In the genomic region with DNA sequence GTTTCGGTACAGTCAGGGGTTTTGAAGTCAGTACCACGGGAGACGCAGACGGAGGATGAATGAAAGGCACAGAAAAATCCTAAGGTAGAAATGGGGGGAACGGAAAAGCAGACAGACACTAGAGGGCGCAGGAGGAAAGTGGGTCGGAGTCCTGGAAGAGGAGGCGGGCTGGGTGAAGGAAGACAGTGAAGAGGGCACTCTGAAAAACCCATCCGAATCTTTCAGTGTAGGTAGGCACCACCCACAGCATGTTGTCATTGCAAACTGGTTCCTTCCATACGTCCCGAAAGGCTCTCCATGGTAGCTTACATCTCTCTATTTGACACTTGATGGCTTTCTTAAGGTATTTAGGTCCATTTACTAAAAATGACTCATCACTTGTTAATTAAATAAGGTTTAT, we compare ENCODE assay signal across 8 cellular contexts.
DNase-seq lines count a peak whose midpoint lies in the region; ATAC-seq and TF ChIP-seq lines count a peak whose summit lies in the region.

No MANE protein-coding gene starts in this region.

- peak; percentile 44 to 80 (median 62) for DNase-seq in NCI-H1417 (lab: John Stamatoyannopoulos, UW)
- DNase-seq in NCI-H1417 treated with DMSO at 0.1 percent for 48 hours (lab: John Stamatoyannopoulos, UW) = no peak
- DNase-seq in NCI-H1930 (lab: John Stamatoyannopoulos, UW) = peak; percentile 66 to 67
- DNase-seq in T1000 (lab: John Stamatoyannopoulos, UW) = peak; percentile 39
- DNase-seq in astrocyte of the cerebellum (ENCODE audit: low read depth) = peak; percentile 20
- DNase-seq in iris pigment epithelial cell (ENCODE audit: low read depth) = peak; percentile 49
- DNase-seq in stimulated activated CD4-positive, alpha-beta T cell treated with anti-CD3 and anti-CD28 coated beads, Interleukin-1b, Interleukin-23, amount 100 ng/mL, for 48 hours = peak; percentile 71

- peak; percentile 90 for TF ChIP-seq CTCF in astrocyte of the cerebellum (IDR thresholded peaks at IDR 0.05; ENCODE audit: low read depth, low read length, missing control alignments)

- H3K4me3 ChIP-seq in astrocyte of the cerebellum (ENCODE audit: low read depth, low read length) = no peak overlapping the region

- ATAC-seq in HG02763 (IDR thresholded peaks at IDR 0.05; ENCODE audit: unreplicated experiment) = peak; percentile 58

- in situ Hi-C loops in astrocyte of the cerebellum (cut with HindIII; ENCODE audit: low sequenced_read_pairs) = no loop called here
